8 cellular contexts compared by ENCODE assay signal in genomic region chr17:75087558-75088453, GRCh38. TPM values are rescaled to one million over a fixed set of nuclear protein-coding genes. Genes with fewer than 3 reads are reported as not detected.
DNase-seq lines count a peak whose midpoint lies in the region; ATAC-seq and TF ChIP-seq lines count a peak whose summit lies in the region.

Gene SLC16A5, plus strand, starts transcription at chr17:75087954. Its CDS starts 5,683 bp downstream, at chr17:75093637.

- H3K27ac ChIP-seq in RWPE2 (ENCODE audit: poor library complexity, severe bottlenecking) (peak within 1 kb of the TSS; percentile 86), right atrium auricular region (peak within 1 kb of the TSS; percentile 89 to 96)

- no peak for TF ChIP-seq CTCF in RWPE2 (IDR thresholded peaks at IDR 0.05; ENCODE audit: poor library complexity, severe bottlenecking)
- TF ChIP-seq CTCF in right atrium auricular region (IDR thresholded peaks at IDR 0.05) = no peak

- H3K9me3 ChIP-seq in RWPE2 (ENCODE audit: severe bottlenecking) (no peaks in the 10 kb centered on the region), right atrium auricular region (no peaks in the 10 kb centered on the region)

- CTCF ChIA-PET in HEK293T (lab: Yijun Ruan, JAX) = interaction anchor here (0.7 to 1.8 kb wide), 4 partner anchors 12 to 84 kb away, joined by 3 to 7 read pairs (median 4); no protein-coding TSS in a partner anchor

- H3K4me1 ChIP-seq in RWPE2 (ENCODE audit: insufficient read depth, poor library complexity, severe bottlenecking) = peaks cover 38% of the 10 kb centered on the region
- H3K4me1 ChIP-seq in right atrium auricular region = peaks cover 5 to 57% of the 10 kb centered on the region in 2 donors

- H3K4me3 ChIP-seq in RWPE2 (ENCODE audit: severe bottlenecking) (peak within 1 kb of the TSS; percentile 44), right atrium auricular region (peak within 1 kb of the TSS; percentile 64 to 70)

- no peaks in the 10 kb centered on the region for H3K36me3 ChIP-seq in RWPE2 (ENCODE audit: low read depth)
- no peaks in the 10 kb centered on the region for H3K36me3 ChIP-seq in right atrium auricular region

- H3K27me3 ChIP-seq in RWPE2 (ENCODE audit: insufficient read depth, poor library complexity, severe bottlenecking) (no peaks in the 10 kb centered on the region), right atrium auricular region (no peaks in the 10 kb centered on the region)

- peak; percentile 49 for DNase-seq in DMS114 treated with DMSO at 0.1 percent for 48 hours (lab: John Stamatoyannopoulos, UW; ENCODE audit: unreplicated experiment)
- peak; percentile 60 for DNase-seq in HEK293T (ENCODE audit: extremely low spot score)
- peak; percentile 95 for DNase-seq in RWPE2 (ENCODE audit: low spot score)
- peak; percentile 83 for DNase-seq in astrocyte of the hippocampus (ENCODE audit: low read depth, low spot score)
- peak; percentile 89 for DNase-seq in right atrium auricular region (ENCODE audit: low spot score)
- DNase-seq in retina = peak; percentile 68
- DNase-seq in putamen (ENCODE audit: low spot score) = no peak

- ATAC-seq in RWPE2 (ENCODE audit: low read depth) (peak; percentile 87), HG03565 (IDR thresholded peaks at IDR 0.05; ENCODE audit: unreplicated experiment) (no peak)

- POLR2A ChIA-PET in HEK293T (lab: Yijun Ruan, JAX) = interaction anchor here (1.0 to 2.5 kb wide), 6 partner anchors 9 to 23 kb away, joined by 3 to 10 read pairs (median 4); partner anchors contain the start of gene ARMC7

TF ChIP-seq in HEK293T, 16 proteins besides CTCF, POLR2A, EP300 and RAD21:
- no peak for TF ChIP-seq HDGF (IDR thresholded peaks at IDR 0.05; ENCODE audit: borderline replicate concordance)
- TF ChIP-seq ZNF384 (IDR thresholded peaks at IDR 0.05) = no peak
- TF ChIP-seq LEF1 (IDR thresholded peaks at IDR 0.05; ENCODE audit: borderline replicate concordance) = no peak
- no peak for TF ChIP-seq BHLHE40 (IDR thresholded peaks at IDR 0.05; ENCODE audit: borderline replicate concordance)
- no peak for TF ChIP-seq CTBP1 (IDR thresholded peaks at IDR 0.05; ENCODE audit: borderline replicate concordance)
- no peak for TF ChIP-seq FOXK2 (IDR thresholded peaks at IDR 0.05)
- no peak for TF ChIP-seq FOXM1 (IDR thresholded peaks at IDR 0.05; ENCODE audit: borderline replicate concordance)
- TF ChIP-seq PKNOX1 (IDR thresholded peaks at IDR 0.05) = no peak
- no peak for TF ChIP-seq SUZ12 (IDR thresholded peaks at IDR 0.05)
- no peak for TF ChIP-seq ELF4 (IDR thresholded peaks at IDR 0.05)
- TF ChIP-seq FOXA1 (IDR thresholded peaks at IDR 0.05) = no peak
- no peak for TF ChIP-seq NFRKB (IDR thresholded peaks at IDR 0.05)
- TF ChIP-seq L3MBTL2 (conservative IDR thresholded peaks at IDR 0.05) = no peak
- no peak for TF ChIP-seq TARDBP (IDR thresholded peaks at IDR 0.05)
- no peak for TF ChIP-seq SP1 (IDR thresholded peaks at IDR 0.05)
- no peak for TF ChIP-seq ARNT (IDR thresholded peaks at IDR 0.05)

RNA-seq across cellular contexts. Expression of gene SLC16A5, which starts in this region (rescaled TPM):
- total RNA-seq in right atrium auricular region = 10 to 100 TPM; 16.5 to 34.1 TPM
